In genomic region chr6:43436577-43437282, GRCh38 we compare ENCODE assay signal across 1 cellular context.
TF ChIP-seq lines count a peak whose summit lies in the region.

No MANE protein-coding gene starts in this region.

TF ChIP-seq in HepG2, 621 proteins besides CTCF, POLR2A, EP300 and RAD21 (continued from another document and continues in another):
- TF ChIP-seq ZBTB43 (CRISPR knock-in tag; conservative IDR thresholded peaks at IDR 0.05) = 0 out of 2 replicates have a peak, but pooled peaks have one; percentile 51
- no peak for TF ChIP-seq ZNF672 (CRISPR knock-in tag; IDR thresholded peaks at IDR 0.05)
- peak; percentile 90 for TF ChIP-seq FOSL1 (CRISPR knock-in tag; IDR thresholded peaks at IDR 0.05; ENCODE audit: borderline replicate concordance)
- TF ChIP-seq ATAD3A (CRISPR knock-in tag; IDR thresholded peaks at IDR 0.05) = no peak
- 0 out of 2 replicates have a peak, but pooled peaks have one; percentile 18 for TF ChIP-seq MNT (IDR thresholded peaks at IDR 0.05)
- peak; percentile 69; the same call in 1 of the 2 replicates for TF ChIP-seq ETV5 (CRISPR knock-in tag; IDR thresholded peaks at IDR 0.05; ENCODE audit: borderline replicate concordance)
- TF ChIP-seq LCORL (IDR thresholded peaks at IDR 0.05) = peak; percentile 100
- peak; percentile 98 for TF ChIP-seq LCORL (CRISPR knock-in tag; IDR thresholded peaks at IDR 0.05)
- no peak for TF ChIP-seq ATRX (CRISPR knock-in tag; IDR thresholded peaks at IDR 0.05; ENCODE audit: borderline replicate concordance)
- TF ChIP-seq ZZZ3 (CRISPR knock-in tag; IDR thresholded peaks at IDR 0.05; ENCODE audit: borderline replicate concordance) = no peak
- TF ChIP-seq ZNF891 (CRISPR knock-in tag; IDR thresholded peaks at IDR 0.05) = no peak
- peak; percentile 83 for TF ChIP-seq GATAD2A (CRISPR knock-in tag; IDR thresholded peaks at IDR 0.05)
- TF ChIP-seq NR2F1 (CRISPR knock-in tag; IDR thresholded peaks at IDR 0.05) = peak; percentile 88 to 90
- peak; percentile 36; the same call in 1 of the 2 replicates for TF ChIP-seq NCOA2 (CRISPR knock-in tag; IDR thresholded peaks at IDR 0.05)
- peak; percentile 98 for TF ChIP-seq FOSL2 (CRISPR knock-in tag; IDR thresholded peaks at IDR 0.05)
- TF ChIP-seq ZBTB46 (CRISPR knock-in tag; IDR thresholded peaks at IDR 0.05; ENCODE audit: borderline replicate concordance) = no peak
- TF ChIP-seq ZNF710 (CRISPR knock-in tag; IDR thresholded peaks at IDR 0.05; ENCODE audit: borderline replicate concordance) = peak; percentile 88; the same call in 1 of the 2 replicates
- TF ChIP-seq PHF20 (CRISPR knock-in tag; IDR thresholded peaks at IDR 0.05) = no peak
- TF ChIP-seq ZNF460 (CRISPR knock-in tag; IDR thresholded peaks at IDR 0.05; ENCODE audit: borderline replicate concordance) = no peak
- peak; percentile 53; the same call in 1 of the 2 replicates for TF ChIP-seq TFAP4 (IDR thresholded peaks at IDR 0.05; ENCODE audit: borderline replicate concordance, low read depth)
- TF ChIP-seq ATF6 (CRISPR knock-in tag; conservative IDR thresholded peaks at IDR 0.05) = peak; percentile 61; the same call in 1 of the 2 replicates
- TF ChIP-seq ELF4 (CRISPR knock-in tag; IDR thresholded peaks at IDR 0.05; ENCODE audit: borderline replicate concordance) = no peak
- no peak for TF ChIP-seq ZNF30 (CRISPR knock-in tag; IDR thresholded peaks at IDR 0.05)
- TF ChIP-seq NCOA1 (CRISPR knock-in tag; IDR thresholded peaks at IDR 0.05) = no peak
- TF ChIP-seq HMG20B (CRISPR knock-in tag; conservative IDR thresholded peaks at IDR 0.05) = peak; percentile 82
- peak; percentile 78; the same call in 1 of the 2 replicates for TF ChIP-seq WIZ (CRISPR knock-in tag; IDR thresholded peaks at IDR 0.05)
- no peak for TF ChIP-seq ZNF619 (CRISPR knock-in tag; IDR thresholded peaks at IDR 0.05)
- TF ChIP-seq RBM22 (optimal IDR thresholded peaks at IDR 0.05; ENCODE audit: low read length) = peak; percentile 60
- no peak for TF ChIP-seq SP4 (CRISPR knock-in tag; IDR thresholded peaks at IDR 0.05)
- peak; percentile 79 for TF ChIP-seq HHEX (CRISPR knock-in tag; IDR thresholded peaks at IDR 0.05)
- TF ChIP-seq RNF2 (conservative IDR thresholded peaks at IDR 0.05; ENCODE audit: low read depth) = no peak
- no peak for TF ChIP-seq GPBP1L1 (CRISPR knock-in tag; IDR thresholded peaks at IDR 0.05)
- peak; percentile 99 for TF ChIP-seq RARA (CRISPR knock-in tag; IDR thresholded peaks at IDR 0.05)
- TF ChIP-seq HOXA5 (CRISPR knock-in tag; IDR thresholded peaks at IDR 0.05) = no peak
- no peak for TF ChIP-seq ELK4 (CRISPR knock-in tag; IDR thresholded peaks at IDR 0.05; ENCODE audit: borderline replicate concordance)
- 0 out of 2 replicates have a peak, but pooled peaks have one; percentile 75 for TF ChIP-seq ZNF446 (CRISPR knock-in tag; IDR thresholded peaks at IDR 0.05)
- TF ChIP-seq HMG20A (CRISPR knock-in tag; IDR thresholded peaks at IDR 0.05; ENCODE audit: borderline replicate concordance) = peak; percentile 88
- TF ChIP-seq NFRKB (IDR thresholded peaks at IDR 0.05) = no peak
- TF ChIP-seq ZBTB14 (CRISPR knock-in tag; IDR thresholded peaks at IDR 0.05) = no peak
- 0 out of 2 replicates have a peak, but pooled peaks have one; percentile 34 for TF ChIP-seq SP140L (CRISPR knock-in tag; IDR thresholded peaks at IDR 0.05; ENCODE audit: borderline replicate concordance)
- TF ChIP-seq FOXK2 (IDR thresholded peaks at IDR 0.05) = no peak
- TF ChIP-seq MEF2D (CRISPR knock-in tag; IDR thresholded peaks at IDR 0.05) = no peak; the same call in 1 of the 2 replicates
- TF ChIP-seq MYNN (CRISPR knock-in tag; IDR thresholded peaks at IDR 0.05; ENCODE audit: low read depth) = no peak
- TF ChIP-seq ASH2L (IDR thresholded peaks at IDR 0.05; ENCODE audit: insufficient read length, low read depth, low read length) = peak; percentile 83
- 0 out of 2 replicates have a peak, but pooled peaks have one; percentile 44 for TF ChIP-seq SMYD3 (CRISPR knock-in tag; IDR thresholded peaks at IDR 0.05)
- TF ChIP-seq RBAK (CRISPR knock-in tag; IDR thresholded peaks at IDR 0.05) = no peak
- TF ChIP-seq HDAC2 (CRISPR knock-in tag; IDR thresholded peaks at IDR 0.05) = 0 out of 2 replicates have a peak, but pooled peaks have one; percentile 67
- no peak for TF ChIP-seq SP1 (IDR thresholded peaks at IDR 0.05)
- TF ChIP-seq SP1 (CRISPR knock-in tag; IDR thresholded peaks at IDR 0.05) = no peak
- TF ChIP-seq SALL2 (CRISPR knock-in tag; IDR thresholded peaks at IDR 0.05) = no peak
- TF ChIP-seq ZNF124 (CRISPR knock-in tag; IDR thresholded peaks at IDR 0.05) = peak; percentile 27
- no peak for TF ChIP-seq MBNL3 (CRISPR knock-in tag; conservative IDR thresholded peaks at IDR 0.05)
- TF ChIP-seq ZNF468 (CRISPR knock-in tag; IDR thresholded peaks at IDR 0.05) = no peak
- peak; percentile 29; the same call in 1 of the 2 replicates for TF ChIP-seq ZMYM4 (CRISPR knock-in tag; IDR thresholded peaks at IDR 0.05)
- TF ChIP-seq ZNF484 (CRISPR knock-in tag; IDR thresholded peaks at IDR 0.05; ENCODE audit: borderline replicate concordance, low read depth) = no peak
